ENCODE assay signal across 24 cellular contexts in the genomic region with DNA sequence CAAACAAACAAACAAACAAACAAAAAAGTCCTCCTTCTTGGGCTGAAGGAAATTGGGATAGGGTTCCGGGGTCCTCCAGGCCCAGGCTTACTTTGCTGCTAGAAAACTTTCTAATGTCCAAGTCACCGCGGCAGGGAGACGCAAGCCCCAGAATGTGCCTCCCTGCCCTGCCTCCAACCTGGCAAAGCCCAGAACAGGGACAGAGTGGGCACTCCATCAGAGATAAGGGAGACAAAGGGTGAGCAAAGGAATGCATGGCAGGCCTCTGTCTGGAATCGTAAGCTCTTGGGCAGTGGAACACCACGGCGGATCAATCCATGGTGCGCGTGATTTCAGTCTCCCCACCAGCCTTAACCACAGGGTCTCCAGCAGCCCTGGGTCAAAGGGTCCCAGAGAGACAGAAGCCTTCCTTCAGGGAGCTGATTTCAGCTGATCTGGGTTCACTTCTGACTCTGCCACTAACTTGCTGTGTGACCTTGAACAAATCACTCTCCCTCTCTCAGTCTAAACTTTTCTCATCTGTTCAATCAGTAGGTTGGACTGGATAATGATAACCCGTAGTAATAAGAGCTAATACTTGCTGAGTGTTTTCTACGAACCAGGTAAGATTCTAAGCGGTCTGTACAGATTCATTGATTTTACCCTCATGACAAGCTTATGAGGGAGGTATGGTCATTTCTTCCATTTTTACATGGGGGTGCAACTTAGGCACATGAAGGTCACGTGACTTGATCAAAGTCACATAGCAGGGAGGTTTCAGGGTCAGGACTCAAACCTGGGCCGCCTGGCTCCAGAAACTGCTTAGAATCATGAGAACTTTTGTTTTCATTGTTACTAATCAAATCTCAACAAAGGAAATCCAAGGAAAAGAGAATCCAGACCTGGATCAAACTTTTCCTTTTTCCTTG. TPM values are rescaled to one million over a fixed set of nuclear protein-coding genes. Genes with fewer than 3 reads are reported as not detected.
DNase-seq lines count a peak whose midpoint lies in the region; ATAC-seq, FAIRE-seq and TF ChIP-seq lines count a peak whose summit lies in the region.
"Had no signal": no experiment of that assay in that cellular context is flagged by ENCODE, and none has a peak within 500 bp of the region (broad histone marks: within the 10 kb centered on the region; RNA-seq: fewer than 3 reads in every experiment).

No MANE protein-coding gene starts in this region.

- CTCF ChIA-PET in HepG2 (lab: Yijun Ruan, JAX; ENCODE audit: low intra/inter-chr PET ratio, low total read pairs), result no interaction called here

- H2AFZ ChIP-seq in HepG2 (ENCODE audit: low read length) (no peak overlapping the region), osteoblast (ENCODE audit: low read length) (no peak overlapping the region)

- H4K20me1 ChIP-seq in HepG2 (ENCODE audit: insufficient read depth, low read length), result no peaks in the 10 kb centered on the region
- H4K20me1 ChIP-seq in osteoblast (ENCODE audit: insufficient read depth, low read length), result peaks cover 20% of the 10 kb centered on the region

- WGBS in HepG2 (ENCODE audit: low lambda C conversion rate), result over 99% methylated on average over 11 of the region's 14 CpGs
- WGBS in right lobe of liver (ENCODE audit: insufficient coverage, low coverage, low lambda C conversion rate, missing lambda C conversion rate), result 87% methylated on average over 6 of the region's 14 CpGs

- no peak overlapping the region for H3K9ac ChIP-seq in HepG2 (ENCODE audit: insufficient read depth, low read depth, low read length)

- no peak for TF ChIP-seq EP300 in HepG2 (IDR thresholded peaks at IDR 0.05; ENCODE audit: low read depth in 2 of 2, low read length in 2 of 2)
- no peak for TF ChIP-seq EP300 in HepG2 (CRISPR knock-in tag; IDR thresholded peaks at IDR 0.05; ENCODE audit: borderline replicate concordance)

- H3K4me1 ChIP-seq in HepG2 (ENCODE audit: insufficient read depth, low read length) (peaks cover 21% of the 10 kb centered on the region), right lobe of liver (no peaks in the 10 kb centered on the region), left ventricle myocardium inferior (peaks cover 67% of the 10 kb centered on the region), osteoblast (ENCODE audit: insufficient read depth, low read length) (peaks cover 11% of the 10 kb centered on the region)

- no peak for FAIRE-seq in HepG2 (lab: Jason Lieb, UNC)

- H3K4me2 ChIP-seq in HepG2 (ENCODE audit: low read depth, low read length) (no peak overlapping the region), osteoblast (ENCODE audit: insufficient read depth, low read length) (no peak overlapping the region)

- POLR2A ChIA-PET in HepG2 (lab: Yijun Ruan, JAX), result no interaction called here

- peaks cover 20 to 61% of the 10 kb centered on the region in 2 experiments; a peak in 4 of 5 replicates for H3K36me3 ChIP-seq in HepG2 (replicated peaks in 1 of 2; ENCODE audit: control insufficient read depth in 1 of 2, insufficient read depth in 2 of 2, low read length in 2 of 2)
- peaks cover 0 to 28% (median 5%) of the 10 kb centered on the region in 4 donors for H3K36me3 ChIP-seq in right lobe of liver
- H3K36me3 ChIP-seq in left ventricle myocardium inferior, result peaks cover 74% of the 10 kb centered on the region
- peaks cover 64% of the 10 kb centered on the region for H3K36me3 ChIP-seq in osteoblast (ENCODE audit: insufficient read depth, low read length)
- H3K36me3 ChIP-seq: ovary, transverse colon had no signal

- H3K27ac ChIP-seq in HepG2 (ENCODE audit: extremely low read length, insufficient read depth, low read length) (no peak overlapping the region), right lobe of liver (no peak overlapping the region), left ventricle myocardium inferior (replicated peaks) (peak overlapping the region; percentile 93), osteoblast (ENCODE audit: low read depth, low read length) (peak overlapping the region; percentile 79)
- H3K27ac ChIP-seq: ovary had no signal

- no peak for ATAC-seq in HepG2
- no peak for ATAC-seq in right lobe of liver
- no peak for ATAC-seq in HG02678 (IDR thresholded peaks at IDR 0.05; ENCODE audit: unreplicated experiment)

- no TSS peak for BruUV-seq in HepG2 (replicated peaks; lab: Mats Ljungman, UMichigan)

- intact Hi-C loops in HepG2 (cut with micrococcal nuclease; ENCODE audit: unreplicated experiment), result no loop called here
- intact Hi-C loops in right lobe of liver (cut with DNase I), result no loop called here
- intact Hi-C loops in left ventricle myocardium inferior (cut with micrococcal nuclease), result no loop called here

- no peak for TF ChIP-seq CTCF in HepG2 (CRISPR knock-in tag; IDR thresholded peaks at IDR 0.05)
- TF ChIP-seq CTCF in right lobe of liver (IDR thresholded peaks at IDR 0.05), result no peak
- TF ChIP-seq CTCF in left ventricle myocardium inferior (IDR thresholded peaks at IDR 0.05; ENCODE audit: borderline replicate concordance), result no peak
- TF ChIP-seq CTCF in osteoblast (IDR thresholded peaks at IDR 0.05; ENCODE audit: extremely low read depth, low read depth, low read length), result no peak

- H3K4me3 ChIP-seq in HepG2 (replicated peaks in 1 of 3; ENCODE audit: insufficient read depth in 1 of 3, low read depth in 2 of 3, low read length in 3 of 3), result no peak overlapping the region
- no peak overlapping the region for H3K4me3 ChIP-seq in right lobe of liver
- peak overlapping the region; percentile 30 for H3K4me3 ChIP-seq in left ventricle myocardium inferior
- H3K4me3 ChIP-seq in osteoblast (ENCODE audit: insufficient read depth, low read length), result no peak overlapping the region
- H3K4me3 ChIP-seq: adrenal gland, ovary, transverse colon had no signal

- TF ChIP-seq POLR2A in HepG2 (IDR thresholded peaks at IDR 0.05; ENCODE audit: insufficient read depth in 1 of 2, low read depth in 2 of 2, low read length in 2 of 2) (no peak), right lobe of liver (IDR thresholded peaks at IDR 0.05) (no peak)

- in situ Hi-C loops in HepG2 (cut with HindIII; ENCODE audit: extremely low pct_ligation_motif_present, low pct_unique_long_range_greater_than_20kb), result no loop called here

- TF ChIP-seq RAD21 in HepG2 (CRISPR knock-in tag; IDR thresholded peaks at IDR 0.05), result no peak

- H3K79me2 ChIP-seq in HepG2 (ENCODE audit: insufficient read depth, low read length), result no peaks in the 10 kb centered on the region
- peaks cover 32% of the 10 kb centered on the region for H3K79me2 ChIP-seq in osteoblast (ENCODE audit: insufficient read depth, low read length)

- H3K27me3 ChIP-seq in HepG2 (ENCODE audit: control insufficient read depth in 1 of 2, insufficient read depth in 2 of 2, low read length in 2 of 2) (no peaks in the 10 kb centered on the region), right lobe of liver (no peaks in the 10 kb centered on the region), left ventricle myocardium inferior (ENCODE audit: low read depth) (no peaks in the 10 kb centered on the region), osteoblast (ENCODE audit: insufficient read depth, low read length) (no peaks in the 10 kb centered on the region)
- H3K27me3 ChIP-seq: adrenal gland, ovary, transverse colon had no signal

- H3K9me3 ChIP-seq in HepG2 (ENCODE audit: low read length) (no peaks in the 10 kb centered on the region), right lobe of liver (no peaks in the 10 kb centered on the region), left ventricle myocardium inferior (replicated peaks) (no peaks in the 10 kb centered on the region), osteoblast (ENCODE audit: low read depth, low read length) (no peaks in the 10 kb centered on the region)
- H3K9me3 ChIP-seq: adrenal gland, ovary, transverse colon had no signal

- DNase-seq in HepG2 (ENCODE audit: low spot score) (no peak), right lobe of liver (no peak), left ventricle myocardium inferior (peak; percentile 29), osteoblast (ENCODE audit: insufficient read length, low spot score, missing footprints) (no peak), D341Med (ENCODE audit: low spot score) (no peak), DMS79 treated with DMSO at 0.1 percent for 48 hours (lab: John Stamatoyannopoulos, UW) (no peak), NCI-H1694 (lab: John Stamatoyannopoulos, UW) (no peak)
- DNase-seq: 8988T; activated naive CD4-positive, alpha-beta T cell; activated T-cell treated with anti-CD3 and anti-CD28 coated beads, Interleukin-2, amount 50 U/mL, for 1 hour; adrenal gland; CD4-positive, CD25-positive, alpha-beta regulatory T cell; cortex of kidney; DMS 273 treated with DMSO at 0.1 percent for 48 hours; kidney; mesendoderm; NCI-H1105; NCI-H2081 treated with DMSO at 0.1 percent for 48 hours; NCI-H446; OCI-M1; ovary; SHP77 treated with DMSO at 0.1 percent for 48 hours; transverse colon had no signal

TF ChIP-seq in HepG2, 621 proteins besides CTCF, POLR2A, EP300 and RAD21 (continues in another document):
- TF ChIP-seq ZNF768 (CRISPR knock-in tag; IDR thresholded peaks at IDR 0.05), result peak; percentile 58

RNA-seq across cellular contexts. Expression of gene RILPL1, which starts 12.7 kb away (rescaled TPM):
- total RNA-seq in HepG2 (2016; rRNA removed; fragmentation: Illumina TruSeq; extraction: Trizol) (3.9 and 5.8 TPM in 2 replicates), right lobe of liver (1 to 10 TPM; 3.2 to 7.5 (median 5.3) TPM), left ventricle myocardium inferior (89.7 TPM), osteoblast (14.7 and 16.3 TPM in 2 replicates)
- 6.3 and 6.7 TPM in 2 replicates for total RNA-seq in HepG2 (2016; cell fraction: cytosol; rRNA removed; fragmentation: Illumina TruSeq; extraction: Trizol; ENCODE audit: low read depth)
- 2.8 and 5.3 TPM in 2 replicates for total RNA-seq in HepG2 (2016; cell fraction: insoluble cytoplasmic fraction; rRNA removed; fragmentation: Illumina TruSeq; extraction: Trizol)
- total RNA-seq in HepG2 (2016; cell fraction: membrane; rRNA removed; fragmentation: Illumina TruSeq; extraction: Trizol), result 6.3 and 7.3 TPM in 2 replicates
- 4.4 and 5.2 TPM in 2 replicates for total RNA-seq in HepG2 (2016; cell fraction: nucleus; rRNA removed; fragmentation: Illumina TruSeq; extraction: Trizol)
- polyA plus RNA-seq in HepG2 (2011; rRNA removed), result 28.4 and 32.0 TPM in 2 replicates
- 17.9 and 21.6 TPM in 2 replicates for polyA plus RNA-seq in HepG2 (2011; cell fraction: cytosol; rRNA removed)
- polyA plus RNA-seq in HepG2 (2011; cell fraction: nucleus; rRNA removed), result 30.6 and 32.1 TPM in 2 replicates
- polyA plus RNA-seq in HepG2 (2012), result 14.7 and 22.7 TPM in 2 replicates
- 6.6 and 7.4 TPM in 2 replicates for polyA plus RNA-seq in HepG2 (2016; cell fraction: cytosol; fragmentation: Illumina TruSeq; extraction: Trizol; ENCODE audit: low read depth)
- polyA plus RNA-seq in HepG2 (2016; cell fraction: insoluble cytoplasmic fraction; fragmentation: Illumina TruSeq; extraction: Trizol; ENCODE audit: low read depth), result 6.6 and 7.8 TPM in 2 replicates
- polyA plus RNA-seq in HepG2 (2016; cell fraction: membrane; fragmentation: Illumina TruSeq; extraction: Trizol; ENCODE audit: low read depth), result 9.0 and 9.4 TPM in 2 replicates
- 19.9 and 21.9 TPM in 2 replicates for polyA plus RNA-seq in HepG2 (2016; cell fraction: nucleus; fragmentation: Illumina TruSeq; extraction: Trizol; ENCODE audit: insufficient read depth, low read depth)
- 7.3 and 20.5 TPM in 2 replicates for polyA minus RNA-seq in HepG2 (2011; rRNA and poly(A)+ RNA removed; ENCODE audit: low replicate concordance)
- 9.8 and 11.1 TPM in 2 replicates for polyA minus RNA-seq in HepG2 (2011; cell fraction: cytosol; rRNA and poly(A)+ RNA removed)
- polyA minus RNA-seq in HepG2 (2011; cell fraction: nucleus; rRNA and poly(A)+ RNA removed), result 16.5 and 17.8 TPM in 2 replicates

Comparison
In these comparisons a context has a peak if more than half of its experiments do, and no peak if none do; other contexts are left out.
1. H3K27ac ChIP-seq: peak in left ventricle myocardium inferior (single experiment) and osteoblast (single experiment); none in HepG2 (single experiment) and right lobe of liver (0 of 3).